In genomic region chr12:123633379-123634141, GRCh38 we compare ENCODE assay signal across 7 cellular contexts. TPM values are rescaled to one million over a fixed set of nuclear protein-coding genes. Genes with fewer than 3 reads are reported as not detected.
A peak's percentile ranks its signal among the peaks of the same experiment; 100 is the strongest.
DNase-seq lines count a peak whose midpoint lies in the region; ATAC-seq and TF ChIP-seq lines count a peak whose summit lies in the region.

Gene EIF2B1 (minus strand): TSS chr12:123633686. CDS start chr12:123633557, 129 bp downstream.
Gene GTF2H3 (plus strand): TSS chr12:123633829. CDS start chr12:123633860, 31 bp downstream.

- no peaks in the 10 kb centered on the region for H3K9me2 ChIP-seq in hepatocyte (replicated peaks; ENCODE audit: insufficient read depth)

- peak within 1 kb of the TSS; percentile 89 for H2AFZ ChIP-seq in hepatocyte

- ATAC-seq in GM18508 (IDR thresholded peaks at IDR 0.05; ENCODE audit: insufficient read depth, unreplicated experiment) (peak; percentile 67), HG03025 (IDR thresholded peaks at IDR 0.05; ENCODE audit: low FRiP score, unreplicated experiment) (peak; percentile 88)

- peak; percentile 96 to 97 for DNase-seq in NCI-H2081 (lab: John Stamatoyannopoulos, UW)
- DNase-seq in T1000 (lab: John Stamatoyannopoulos, UW): peak; percentile 91
- DNase-seq in astrocyte of the hippocampus (ENCODE audit: low read depth, low spot score): peak; percentile 99
- peak; percentile 98 for DNase-seq in hepatocyte (ENCODE audit: low spot score)
- DNase-seq in retina: peak; percentile 99

- H3K4me1 ChIP-seq in hepatocyte (ENCODE audit: insufficient read depth): peaks cover 8% of the 10 kb centered on the region

- peak within 1 kb of the TSS; percentile 96 for H3K27ac ChIP-seq in hepatocyte

- peaks cover 30% of the 10 kb centered on the region for H3K79me2 ChIP-seq in hepatocyte

- no peaks in the 10 kb centered on the region for H3K27me3 ChIP-seq in hepatocyte

- TF ChIP-seq CTCF in hepatocyte (IDR thresholded peaks at IDR 0.05; ENCODE audit: poor library complexity): no peak

- no peaks in the 10 kb centered on the region for H4K20me1 ChIP-seq in hepatocyte (ENCODE audit: insufficient read depth, poor library complexity, severe bottlenecking)

- H3K4me2 ChIP-seq in hepatocyte: peak within 1 kb of the TSS; percentile 95

- no peaks in the 10 kb centered on the region for H3K9me3 ChIP-seq in hepatocyte (ENCODE audit: low read depth)

- WGBS in hepatocyte (ENCODE audit: low lambda C conversion rate, missing lambda C conversion rate): 1% methylated on average over 52 of the region's 52 CpGs

- no peaks in the 10 kb centered on the region for H3K36me3 ChIP-seq in hepatocyte (replicated peaks; ENCODE audit: insufficient read depth, low read depth)

- peak within 1 kb of the TSS; percentile 89 for H3K4me3 ChIP-seq in hepatocyte

RNA-seq across cellular contexts. Expression of gene EIF2B1, which starts in this region (rescaled TPM):
- 35.0 and 48.1 TPM in 2 replicates for total RNA-seq in hepatocyte
- 33.2 and 43.8 TPM in 2 replicates for polyA plus RNA-seq in hepatocyte

RNA-seq across cellular contexts. Expression of gene GTF2H3, which starts in this region (rescaled TPM):
- total RNA-seq in hepatocyte: 27.4 and 45.6 TPM in 2 replicates
- polyA plus RNA-seq in hepatocyte: 9.0 and 13.5 TPM in 2 replicates

Comparison
In these comparisons a context has a peak if more than half of its experiments do, and no peak if none do; other contexts are left out.
1. Peak in every context shown above with its lines: DNase-seq, ATAC-seq, H3K4me3 ChIP-seq and H3K27ac ChIP-seq.